In the genomic region with DNA sequence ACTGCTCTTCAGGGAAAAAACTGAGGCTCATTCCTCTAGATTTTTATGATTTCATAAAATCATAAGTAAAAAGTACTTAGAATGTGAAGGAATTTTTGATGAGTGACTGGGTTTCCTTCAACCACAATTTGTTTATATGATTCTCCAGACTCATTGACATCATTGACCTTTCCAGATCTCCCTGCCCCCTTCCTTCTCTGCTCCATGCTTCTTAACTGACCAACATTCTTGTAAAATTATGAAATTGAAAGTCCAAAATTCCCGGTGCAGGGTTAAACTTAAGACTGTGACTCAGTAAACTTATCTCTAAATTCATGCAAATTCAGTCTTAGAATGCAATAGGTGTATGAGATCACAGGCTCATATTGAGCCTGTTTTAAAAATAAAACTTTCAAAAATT, we compare ENCODE assay signal across 19 cellular contexts.
DNase-seq lines count a peak whose midpoint lies in the region; ATAC-seq and TF ChIP-seq lines count a peak whose summit lies in the region.
"Had no signal": no experiment of that assay in that cellular context is flagged by ENCODE, and none has a peak within 500 bp of the region (broad histone marks: within the 10 kb centered on the region; RNA-seq: fewer than 3 reads in every experiment).

No MANE protein-coding gene starts in this region.

- H3K4me2 ChIP-seq in IMR-90 (ENCODE audit: low read depth, low read length) (no peak overlapping the region), neural cell (ENCODE audit: low read length) (no peak overlapping the region)

- H4K8ac ChIP-seq in IMR-90 (ENCODE audit: low read depth in 2 of 2, low read length in 2 of 2) = peak overlapping the region in 1 of 2 experiments; percentile 41; a peak in 1 of 4 replicates

- no peak for TF ChIP-seq RAD21 in IMR-90 (IDR thresholded peaks at IDR 0.05; ENCODE audit: low read length)
- no peak for TF ChIP-seq RAD21 in neural cell (conservative IDR thresholded peaks at IDR 0.05)

- peak; percentile 89 for ATAC-seq in IMR-90 (ENCODE audit: low read depth)
- no peak for ATAC-seq in HG03039 (IDR thresholded peaks at IDR 0.05; ENCODE audit: unreplicated experiment)

- H3K56ac ChIP-seq in IMR-90 (ENCODE audit: extremely low read depth, insufficient read depth, low read length) = no peak overlapping the region

- H3K18ac ChIP-seq in IMR-90 (ENCODE audit: low read depth, low read length) = no peak overlapping the region

- H3K4me3 ChIP-seq in AG09309 (ENCODE audit: control insufficient read depth, low read depth, low read length) = no peak overlapping the region
- H3K4me3 ChIP-seq in IMR-90 (ENCODE audit: insufficient read depth, low read depth, low read length) = no peak overlapping the region
- H3K4me3 ChIP-seq in neural cell (ENCODE audit: low read length) = no peak overlapping the region
- H3K4me3 ChIP-seq: SK-N-MC had no signal

- no peaks in the 10 kb centered on the region for H3K79me2 ChIP-seq in neural cell (replicated peaks; ENCODE audit: insufficient read depth, low read length)

- H3K27me3 ChIP-seq in IMR-90 (ENCODE audit: control insufficient read depth, insufficient read depth, low read length) (no peaks in the 10 kb centered on the region), neural cell (ENCODE audit: insufficient read depth, low read depth, low read length) (no peaks in the 10 kb centered on the region)
- H3K27me3 ChIP-seq: neutrophil had no signal

- no peak overlapping the region for H3K14ac ChIP-seq in IMR-90 (replicated peaks; ENCODE audit: low read depth, low read length)

- no peak for TF ChIP-seq EP300 in neural cell (conservative IDR thresholded peaks at IDR 0.05; ENCODE audit: poor library complexity, severe bottlenecking)

- no peak overlapping the region for H2BK15ac ChIP-seq in IMR-90 (ENCODE audit: low read depth, low read length)

- POLR2A ChIA-PET in IMR-90 (lab: Charles Lee; ENCODE audit: unreplicated experiment) = no interaction called here

- no peak for TF ChIP-seq POLR2A in IMR-90 (IDR thresholded peaks at IDR 0.05; ENCODE audit: low read depth, low read length)

- DNase-seq in AG09309 (ENCODE audit: low read depth) (peak; percentile 39), IMR-90 (peak; percentile 98), dedifferentiated amniotic fluid mesenchymal stem cell (ENCODE audit: extremely low spot score) (peak; percentile 68), AG20443 (ENCODE audit: low spot score) (no peak), superior temporal gyrus (ENCODE audit: extremely low spot score) (no peak), SKM-1 treated with dmso at 0.1 percent for 144 hours (lab: John Stamatoyannopoulos, UW; ENCODE audit: unreplicated experiment) (no peak)
- DNase-seq: activated B cell treated with CpG ODN at 0.5 μM for 24 hours; activated CD4-positive, alpha-beta memory T cell treated with anti-CD3 and anti-CD28 coated beads, Interleukin-2, amount 10 ng/mL, durations not matched to agents 7 days and 5 days; activated naive CD4-positive, alpha-beta T cell; anterior cingulate cortex; CD4-positive, alpha-beta T cell; DMS153; NCI-H187 treated with DMSO at 0.1 percent for 48 hours; NK-92 treated with Interleukin-12 subunit alpha and Interleukin-12 subunit beta, amount 100 ng/mL, for 24 hours; T-helper 9 cell had no signal

- no peaks in the 10 kb centered on the region for H3K9me2 ChIP-seq in neural cell (ENCODE audit: insufficient read depth, low read length)

- no peak overlapping the region for H2AK5ac ChIP-seq in IMR-90 (ENCODE audit: low read depth, low read length)

- no peak overlapping the region for H2AK9ac ChIP-seq in IMR-90 (replicated peaks; ENCODE audit: low read depth, low read length, poor library complexity)

- H2BK5ac ChIP-seq in IMR-90 (ENCODE audit: low read depth, low read length, poor library complexity, severe bottlenecking) = peak overlapping the region; percentile 25

- TF ChIP-seq CTCF in AG09309 (IDR thresholded peaks at IDR 0.05; ENCODE audit: control insufficient read depth, insufficient read depth, low read depth, low read length, missing control alignments) = no peak
- no peak for TF ChIP-seq CTCF in IMR-90 (conservative IDR thresholded peaks at IDR 0.05; ENCODE audit: low read depth, low read length)
- no peak for TF ChIP-seq CTCF in neural cell (IDR thresholded peaks at IDR 0.05; ENCODE audit: poor library complexity, severe bottlenecking)

- no peak overlapping the region for H4K91ac ChIP-seq in IMR-90 (ENCODE audit: insufficient read depth, low read depth, low read length)

- dilution Hi-C loops in IMR-90 (cut with HindIII; ENCODE audit: low sequenced_read_pairs, unreplicated experiment) = no loop called here

- H3K79me1 ChIP-seq in IMR-90 (ENCODE audit: low read depth in 1 of 2, low read length in 2 of 2) = no peaks in the 10 kb centered on the region

- H2BK120ac ChIP-seq in IMR-90 (ENCODE audit: low read depth, low read length) = peak overlapping the region; percentile 91; the same call in 1 of the 2 replicates

- intact Hi-C loops in IMR-90 (cut with micrococcal nuclease) = loop anchor here (1.0 kb wide), 2 partner anchors 47 to 65 kb away; no protein-coding TSS in a partner anchor

- no peak overlapping the region for H2AFZ ChIP-seq in IMR-90 (replicated peaks; ENCODE audit: low read length, poor library complexity)
- H2AFZ ChIP-seq in neural cell (ENCODE audit: low read depth, low read length) = no peak overlapping the region

- H3F3A ChIP-seq in neural cell (ENCODE audit: insufficient read depth, low read length, poor library complexity, severe bottlenecking) = no peaks in the 10 kb centered on the region

- H3K9me1 ChIP-seq in IMR-90 (ENCODE audit: insufficient read depth, low read length) = 0 out of 2 replicates have a peak, but pooled peaks cover 5% of the 10 kb centered on the region

- no CpG with 5 or more reads among the region's 1 CpG for WGBS in IMR-90 (ENCODE audit: extremely low coverage in 2 of 2, insufficient read length in 1 of 2), 2 experiments

- no peak overlapping the region for H3K27ac ChIP-seq in IMR-90 (ENCODE audit: insufficient read depth, low read length)
- peak overlapping the region; percentile 78 for H3K27ac ChIP-seq in neural cell (ENCODE audit: low read length)
- H3K27ac ChIP-seq: neutrophil, SK-N-MC had no signal

- H2BK20ac ChIP-seq in IMR-90 (ENCODE audit: low read depth, low read length) = no peak overlapping the region

- CTCF ChIA-PET in IMR-90 (lab: Yijun Ruan, JAX) = no interaction called here

- H3K9ac ChIP-seq in IMR-90 (ENCODE audit: low read depth, low read length) (peak overlapping the region; percentile 6; the same call in 1 of the 2 replicates), neural cell (ENCODE audit: low read length) (no peak overlapping the region)

- no peak overlapping the region for H4K5ac ChIP-seq in IMR-90 (ENCODE audit: low read depth, low read length)

- BruUV-seq in IMR-90 (replicated peaks; lab: Mats Ljungman, UMichigan) = no TSS peak

- H4K20me1 ChIP-seq in IMR-90 (ENCODE audit: insufficient read depth, low read length) (no peaks in the 10 kb centered on the region), neural cell (ENCODE audit: insufficient read depth) (no peaks in the 10 kb centered on the region)

- no peak overlapping the region for H3K23ac ChIP-seq in IMR-90 (ENCODE audit: low read depth, low read length)

- peaks cover 17% of the 10 kb centered on the region for H3K4me1 ChIP-seq in IMR-90 (ENCODE audit: control insufficient read depth, insufficient read depth, low read length)

- H3K36me3 ChIP-seq in IMR-90 (ENCODE audit: control insufficient read depth, insufficient read depth, low read length) = no peaks in the 10 kb centered on the region
- no peaks in the 10 kb centered on the region for H3K36me3 ChIP-seq in neural cell (ENCODE audit: insufficient read depth, low read length)
- H3K36me3 ChIP-seq: neutrophil had no signal

- H3K4ac ChIP-seq in IMR-90 (ENCODE audit: low read depth, low read length) = 0 out of 2 replicates have a peak overlapping the region, but pooled peaks have one; percentile 57

- in situ Hi-C loops in IMR-90 (cut with MboI; ENCODE audit: low sequenced_read_pairs) = loop anchor here (25.0 kb wide), 1 partner anchor 1110 kb away; a partner anchor contains a TSS

- H3K9me3 ChIP-seq in IMR-90 (ENCODE audit: control insufficient read depth, insufficient read depth, low read length) (no peaks in the 10 kb centered on the region), neural cell (ENCODE audit: low read length) (no peaks in the 10 kb centered on the region)
- H3K9me3 ChIP-seq: neutrophil had no signal

TF ChIP-seq in IMR-90, 13 proteins besides CTCF, POLR2A, EP300 and RAD21:
- TF ChIP-seq RFX5 (IDR thresholded peaks at IDR 0.05; ENCODE audit: low read depth, low read length) (no peak), MAZ (IDR thresholded peaks at IDR 0.05; ENCODE audit: borderline replicate concordance, low read depth, low read length) (no peak), CHD1 (IDR thresholded peaks at IDR 0.05; ENCODE audit: low read depth, low read length) (no peak), SMC3 (IDR thresholded peaks at IDR 0.05; ENCODE audit: low read depth, low read length) (no peak), NFE2L2 (IDR thresholded peaks at IDR 0.05; ENCODE audit: low read depth, low read length) (peak; percentile 8; the same call in 1 of the 2 replicates), RCOR1 (IDR thresholded peaks at IDR 0.05; ENCODE audit: insufficient replicate concordance, low read length) (no peak), CEBPB (IDR thresholded peaks at IDR 0.05; ENCODE audit: low read depth, low read length) (peak; percentile 56; the same call in 1 of the 2 replicates), FOS (IDR thresholded peaks at IDR 0.05; ENCODE audit: low read depth, low read length) (peak; percentile 44), BHLHE40 (IDR thresholded peaks at IDR 0.05; ENCODE audit: low read depth, low read length) (0 out of 2 replicates have a peak, but pooled peaks have one; percentile 4)

TF ChIP-seq in neural cell, 6 proteins besides CTCF, POLR2A, EP300 and RAD21 (continues in another document):
- no peak for TF ChIP-seq EZH2 (IDR thresholded peaks at IDR 0.05; ENCODE audit: borderline replicate concordance, insufficient read depth, low read length, poor library complexity, severe bottlenecking)

Comparison
In these comparisons a context has a peak if more than half of its experiments do, and no peak if none do; other contexts are left out.
1. DNase-seq: peak in AG09309 (single experiment), IMR-90 (single experiment) and dedifferentiated amniotic fluid mesenchymal stem cell (single experiment); none in AG20443 (single experiment), superior temporal gyrus (single experiment) and SKM-1 treated with dmso at 0.1 percent for 144 hours (single experiment).